Comparison of ENCODE assay signal across 10 cellular contexts in the genomic region with DNA sequence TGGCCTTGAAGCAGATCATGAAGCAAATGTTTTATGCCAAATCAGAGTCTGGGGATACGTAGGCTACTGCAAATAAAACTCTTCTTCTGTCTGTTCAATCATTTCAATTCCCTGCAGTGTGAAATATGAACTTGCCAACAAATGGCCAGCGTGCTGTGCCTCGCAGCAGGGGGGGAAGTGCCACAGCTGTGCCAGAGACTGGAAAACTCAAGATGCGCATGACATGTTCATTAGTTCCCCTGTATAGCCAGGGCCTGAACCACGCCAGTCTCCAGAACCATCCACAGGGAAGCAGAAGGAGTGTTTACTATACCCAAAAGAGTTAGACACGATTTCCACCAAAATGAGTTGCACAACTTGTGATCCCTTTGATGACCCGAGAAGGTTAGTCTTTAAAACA.
A peak's percentile ranks its signal among the peaks of the same experiment; 100 is the strongest.
DNase-seq lines count a peak whose midpoint lies in the region; ATAC-seq and TF ChIP-seq lines count a peak whose summit lies in the region.
"Had no signal": no experiment of that assay in that cellular context is flagged by ENCODE, and none has a peak within 500 bp of the region (broad histone marks: within the 10 kb centered on the region; RNA-seq: fewer than 3 reads in every experiment).

No MANE protein-coding gene starts in this region.

- no peak for TF ChIP-seq EP300 in ovary (IDR thresholded peaks at IDR 0.05)

- no peak overlapping the region for H3K4me3 Mint-ChIP-seq in endodermal cell
- H3K4me3 Mint-ChIP-seq: naive B cell had no signal

- no peak for ATAC-seq in HG03520 (IDR thresholded peaks at IDR 0.05; ENCODE audit: unreplicated experiment)

- TF ChIP-seq POLR2A in ovary (IDR thresholded peaks at IDR 0.05), result no peak

- DNase-seq in NCI-H1092 (lab: John Stamatoyannopoulos, UW) (peak; percentile 54), NCI-H446 treated with DMSO at 0.1 percent for 48 hours (lab: John Stamatoyannopoulos, UW) (peak; percentile 97), endodermal cell (no peak), ovary (peak in 3 of 5 donors; percentile 9 to 38 (median 19)), GM20000 (ENCODE audit: low spot score) (no peak), D341Med (ENCODE audit: low spot score) (no peak), H7 (no peak)
- DNase-seq: naive B cell, OCI-M1 had no signal

- H3K27me3 Mint-ChIP-seq in endodermal cell (ENCODE audit: insufficient read depth), result no peaks in the 10 kb centered on the region

- H3K4me1 ChIP-seq in endodermal cell (ENCODE audit: control insufficient read depth, insufficient read depth, low read length) (peaks cover 4% of the 10 kb centered on the region), ovary (ENCODE audit: insufficient read depth) (peaks cover 3% of the 10 kb centered on the region)

- H3K27ac ChIP-seq in endodermal cell (ENCODE audit: low read depth, low read length) (peak overlapping the region; percentile 50), ovary (no peak overlapping the region)

- peaks cover 3% of the 10 kb centered on the region for H3K36me3 Mint-ChIP-seq in endodermal cell (ENCODE audit: low read depth)
- H3K36me3 Mint-ChIP-seq: naive B cell had no signal

- H3K27me3 ChIP-seq in endodermal cell (ENCODE audit: control insufficient read depth, insufficient read depth, low read length, poor library complexity, severe bottlenecking) (no peaks in the 10 kb centered on the region), ovary (no peaks in the 10 kb centered on the region), H7 (ENCODE audit: control insufficient read depth, insufficient read depth, low read length) (no peaks in the 10 kb centered on the region)

- H3K9me3 Mint-ChIP-seq in endodermal cell, result no peaks in the 10 kb centered on the region

- H3K36me3 ChIP-seq in endodermal cell (ENCODE audit: control insufficient read depth, insufficient read depth, low read length) (peaks cover 17% of the 10 kb centered on the region), ovary (no peaks in the 10 kb centered on the region), H7 (replicated peaks; ENCODE audit: control insufficient read depth, insufficient read depth, low read length) (no peaks in the 10 kb centered on the region)

- H3K27ac Mint-ChIP-seq in endodermal cell, result no peak overlapping the region
- H3K27ac Mint-ChIP-seq: naive B cell had no signal

- H3K9me3 ChIP-seq in endodermal cell (ENCODE audit: control insufficient read depth, low read length) (no peaks in the 10 kb centered on the region), ovary (no peaks in the 10 kb centered on the region)

- H3K4me1 Mint-ChIP-seq in endodermal cell, result peaks cover 28% of the 10 kb centered on the region
- H3K4me1 Mint-ChIP-seq: naive B cell had no signal

- no peak overlapping the region for H3K9ac ChIP-seq in endodermal cell (ENCODE audit: extremely low read depth, low read length, poor library complexity, severe bottlenecking)

- intact Hi-C loops in ovary (cut with DNase I), result no loop called here

- no peak for TF ChIP-seq CTCF in endodermal cell (conservative IDR thresholded peaks at IDR 0.05)
- no peak for TF ChIP-seq CTCF in ovary (IDR thresholded peaks at IDR 0.05)
- no peak for TF ChIP-seq CTCF in GM20000 (IDR thresholded peaks at IDR 0.05; ENCODE audit: extremely low read depth, missing control alignments)

- no peak overlapping the region for H3K4me3 ChIP-seq in endodermal cell (ENCODE audit: low read length)
- no peak overlapping the region for H3K4me3 ChIP-seq in ovary
- H3K4me3 ChIP-seq in H7 (ENCODE audit: insufficient read depth, low read depth, low read length), result no peak overlapping the region

- 73 to 78% methylated on average over 7 of the region's 7 CpGs for WGBS in endodermal cell (ENCODE audit: insufficient coverage in 1 of 2, insufficient read length in 1 of 2), 2 experiments
- 24 to 37% (median 26%) methylated on average over 7 of the region's 7 CpGs for WGBS in ovary, 3 donors

Comparison
In these comparisons a context has a peak if more than half of its experiments do, and no peak if none do; other contexts are left out.
1. DNase-seq: peak in NCI-H1092 (single experiment), NCI-H446 treated with DMSO at 0.1 percent for 48 hours (single experiment) and ovary (3 of 5); none in endodermal cell (single experiment), GM20000 (single experiment), D341Med (single experiment) and H7 (single experiment).